In the genomic region with DNA sequence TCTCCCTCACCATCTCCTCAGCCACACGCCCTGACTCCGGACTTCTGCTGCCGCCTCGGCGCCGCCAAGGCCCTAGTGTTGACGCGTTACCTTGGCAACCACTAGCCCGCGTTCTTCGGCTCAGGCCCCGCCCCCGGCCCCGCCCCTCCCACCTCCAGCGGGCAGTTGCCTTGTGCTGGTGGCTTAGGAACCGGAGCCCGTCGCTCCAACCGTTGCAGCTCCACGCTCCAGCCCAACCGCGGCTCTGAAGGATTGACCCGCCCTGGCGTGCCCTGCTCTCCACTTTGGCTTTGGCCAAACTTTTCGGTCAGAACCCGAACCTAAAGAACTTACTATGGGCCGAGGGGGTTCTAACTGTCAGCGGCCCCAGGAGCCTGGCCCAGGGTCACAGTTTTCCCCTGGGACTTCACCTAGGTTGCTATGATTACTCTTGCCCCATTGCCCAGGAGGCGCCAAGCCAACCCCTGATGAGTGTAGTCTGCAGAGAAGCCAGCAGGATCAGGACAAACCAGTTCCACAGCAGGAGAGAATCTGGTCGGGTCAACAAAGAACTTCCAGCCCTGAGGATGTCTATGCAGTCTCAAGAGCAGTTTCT, we compare ENCODE assay signal across 9 cellular contexts. TPM values are rescaled to one million over a fixed set of nuclear protein-coding genes. Genes with fewer than 3 reads are reported as not detected.
DNase-seq lines count a peak whose midpoint lies in the region; ATAC-seq and TF ChIP-seq lines count a peak whose summit lies in the region.
"Had no signal": no experiment of that assay in that cellular context is flagged by ENCODE, and none has a peak within 500 bp of the region (broad histone marks: within the 10 kb centered on the region; RNA-seq: fewer than 3 reads in every experiment).

A gene with protein sequence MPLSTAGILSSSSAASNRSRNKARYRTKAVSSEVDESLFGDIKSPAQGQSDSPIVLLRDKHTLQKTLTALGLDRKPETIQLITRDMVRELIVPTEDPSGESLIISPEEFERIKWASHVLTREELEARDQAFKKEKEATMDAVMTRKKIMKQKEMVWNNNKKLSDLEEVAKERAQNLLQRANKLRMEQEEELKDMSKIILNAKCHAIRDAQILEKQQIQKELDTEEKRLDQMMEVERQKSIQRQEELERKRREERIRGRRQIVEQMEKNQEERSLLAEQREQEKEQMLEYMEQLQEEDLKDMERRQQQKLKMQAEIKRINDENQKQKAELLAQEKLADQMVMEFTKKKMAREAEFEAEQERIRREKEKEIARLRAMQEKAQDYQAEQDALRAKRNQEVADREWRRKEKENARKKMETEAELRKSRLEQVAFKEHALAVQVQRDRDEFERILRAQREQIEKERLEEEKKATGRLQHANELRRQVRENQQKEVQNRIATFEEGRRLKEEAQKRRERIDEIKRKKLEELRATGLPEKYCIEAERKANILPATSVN (minus strand): TSS at position 80 of the 595 bp plus-strand sequence. CDS start 67 bp downstream, at position 13.

- H3K9ac ChIP-seq in HUES48 (ENCODE audit: low read depth, low read length): no peak within 1 kb of the TSS

- H3K27me3 Mint-ChIP-seq in CD14-positive monocyte (ENCODE audit: low read depth in 3 of 3): peaks cover 2 to 6% (median 4%) of the 10 kb centered on the region in 3 donors

- peaks cover 53% of the 10 kb centered on the region for H3K4me1 Mint-ChIP-seq in CD14-positive monocyte

- peak within 1 kb of the TSS; percentile 51 to 74 for H3K4me3 Mint-ChIP-seq in CD14-positive monocyte

- peak; percentile 85 for DNase-seq in CD14-positive monocyte (ENCODE audit: low spot score)
- peak; percentile 93 for DNase-seq in cardiac septum (ENCODE audit: low spot score)
- peak; percentile 76 for DNase-seq in renal cortical epithelial cell (ENCODE audit: low read depth)
- DNase-seq in RPMI8226: no peak

- H3K27ac Mint-ChIP-seq in CD14-positive monocyte: peak within 1 kb of the TSS; percentile 67 to 98 (median 95)

- intact Hi-C loops in CD14-positive monocyte (cut with micrococcal nuclease): no loop called here
- intact Hi-C loops in cardiac septum (cut with DNase I): no loop called here

- no peaks in the 10 kb centered on the region for H3K9me3 ChIP-seq in HUES48 (ENCODE audit: control insufficient read depth, insufficient read depth, low read length)

- peak within 1 kb of the TSS; percentile 46; the same call in 1 of the 2 replicates for H3K4me3 ChIP-seq in HUES48 (ENCODE audit: low read depth, low read length)

- peaks cover 9% of the 10 kb centered on the region for H3K4me1 ChIP-seq in HUES48 (ENCODE audit: control insufficient read depth, insufficient read depth, low read length)

- H3K36me3 Mint-ChIP-seq in CD14-positive monocyte: peaks cover 2 to 3% of the 10 kb centered on the region in 2 donors
- H3K36me3 Mint-ChIP-seq: activated naive CD4-positive, alpha-beta T cell treated with anti-CD3 and anti-CD28 coated beads, Interleukin-2, amount 50 U/mL, for 72 hours had no signal

- H3K36me3 ChIP-seq in HUES48 (ENCODE audit: control insufficient read depth, insufficient read depth, low read length): no peaks in the 10 kb centered on the region

- peaks cover 0 to 8% (median 3%) of the 10 kb centered on the region in 7 donors for H3K9me3 Mint-ChIP-seq in CD14-positive monocyte
- H3K9me3 Mint-ChIP-seq: activated naive CD4-positive, alpha-beta T cell treated with anti-CD3 and anti-CD28 coated beads, Interleukin-2, amount 50 U/mL, for 72 hours had no signal

- H3K27ac ChIP-seq in HUES48 (ENCODE audit: low read depth, low read length): peak within 1 kb of the TSS; percentile 76
- peak within 1 kb of the TSS; percentile 75 for H3K27ac ChIP-seq in VCaP

- TF ChIP-seq CTCF in CD14-positive monocyte (IDR thresholded peaks at IDR 0.05) (no peak), VCaP (conservative IDR thresholded peaks at IDR 0.05) (no peak)

- ATAC-seq in HG03460 (IDR thresholded peaks at IDR 0.05; ENCODE audit: unreplicated experiment) (no peak), GM21529 (IDR thresholded peaks at IDR 0.05; ENCODE audit: unreplicated experiment) (no peak)

- peaks cover 15% of the 10 kb centered on the region for H3K27me3 ChIP-seq in HUES48 (ENCODE audit: control insufficient read depth, insufficient read depth, low read length)

RNA-seq across cellular contexts. Expression of the gene that starts here (rescaled TPM):
- under 1 TPM in 1 of 2 donors, not detected in 1; 0.12 TPM for polyA plus RNA-seq in CD14-positive monocyte
- 0.32 TPM for total RNA-seq in cardiac septum
- total RNA-seq in renal cortical epithelial cell: 0.25 and 0.69 TPM in 2 replicates

Comparison
In these comparisons a context has a peak if more than half of its experiments do, and no peak if none do; other contexts are left out.
1. Peak in DNase-seq in CD14-positive monocyte; RNA of the gene not detected or under 1 TPM.
2. Peak in DNase-seq in cardiac septum; RNA of the gene not detected or under 1 TPM.
3. Peak in DNase-seq in renal cortical epithelial cell; RNA of the gene not detected or under 1 TPM.